Comparison of ENCODE assay signal across 2 cellular contexts in genomic region chr3:129482721-129483120, GRCh38.
TF ChIP-seq lines count a peak whose summit lies in the region.

No MANE protein-coding gene starts in this region.

TF ChIP-seq in HCT116, 20 proteins besides CTCF, POLR2A, EP300 and RAD21:
- TF ChIP-seq YY1 (IDR thresholded peaks at IDR 0.05; ENCODE audit: extremely low read depth, insufficient replicate concordance, low read depth, low read length) (no peak), CBX3 (IDR thresholded peaks at IDR 0.05; ENCODE audit: low read depth) (no peak), EGR1 (IDR thresholded peaks at IDR 0.05; ENCODE audit: low read depth) (no peak), REST (IDR thresholded peaks at IDR 0.05; ENCODE audit: low read depth) (no peak), ZBTB33 (IDR thresholded peaks at IDR 0.05; ENCODE audit: extremely low read depth, insufficient replicate concordance, low read length) (no peak), EZH2 (IDR thresholded peaks at IDR 0.05) (no peak)
TF ChIP-seq in HCT116: peak in this region for 0.

TF ChIP-seq in GM12878, 131 proteins besides CTCF, POLR2A, EP300 and RAD21:
- TF ChIP-seq ZNF622 (IDR thresholded peaks at IDR 0.05): no peak
- no peak for TF ChIP-seq ZNF207 (IDR thresholded peaks at IDR 0.05; ENCODE audit: borderline replicate concordance)
- no peak for TF ChIP-seq EGR1 (IDR thresholded peaks at IDR 0.05; ENCODE audit: borderline replicate concordance in 1 of 2, low read depth in 2 of 2, low read length in 2 of 2)
- no peak for TF ChIP-seq NR2C1 (IDR thresholded peaks at IDR 0.05)
- TF ChIP-seq POU2F2 (IDR thresholded peaks at IDR 0.05; ENCODE audit: borderline replicate concordance, low read depth, low read length): no peak
- TF ChIP-seq KAT2A (conservative IDR thresholded peaks at IDR 0.05; ENCODE audit: control insufficient read depth, low read depth, low read length): no peak
- TF ChIP-seq SUZ12 (IDR thresholded peaks at IDR 0.05; ENCODE audit: unreplicated experiment): no peak
- TF ChIP-seq ZBTB40 (IDR thresholded peaks at IDR 0.05; ENCODE audit: borderline replicate concordance): no peak
- no peak for TF ChIP-seq CHD1 (IDR thresholded peaks at IDR 0.05; ENCODE audit: low read depth, low read length)
- no peak for TF ChIP-seq BCL3 (IDR thresholded peaks at IDR 0.05; ENCODE audit: borderline replicate concordance, insufficient read depth, low read depth, low read length, poor library complexity, severe bottlenecking)
- TF ChIP-seq POLR2AphosphoS5 (IDR thresholded peaks at IDR 0.05; ENCODE audit: low read length): no peak
- TF ChIP-seq GATAD2B (conservative IDR thresholded peaks at IDR 0.05; ENCODE audit: low read depth): no peak
- TF ChIP-seq FOS (IDR thresholded peaks at IDR 0.05; ENCODE audit: borderline replicate concordance, extremely low read depth, insufficient read length): no peak
- no peak for TF ChIP-seq REST (IDR thresholded peaks at IDR 0.05; ENCODE audit: low read depth, low read length)
- no peak for TF ChIP-seq CREM (IDR thresholded peaks at IDR 0.05; ENCODE audit: low read depth)
- TF ChIP-seq HDAC6 (IDR thresholded peaks at IDR 0.05; ENCODE audit: unreplicated experiment): no peak
- TF ChIP-seq FOXM1 (IDR thresholded peaks at IDR 0.05; ENCODE audit: low read depth, low read length): no peak
- TF ChIP-seq RB1 (IDR thresholded peaks at IDR 0.05; ENCODE audit: borderline replicate concordance): no peak
- TF ChIP-seq PBX3 (IDR thresholded peaks at IDR 0.05; ENCODE audit: insufficient replicate concordance, low read depth, low read length): no peak
- no peak for TF ChIP-seq SMAD5 (IDR thresholded peaks at IDR 0.05; ENCODE audit: low read depth)
